8 cellular contexts compared by ENCODE assay signal in genomic region chr19:10420444-10421239, GRCh38. TPM values are rescaled to one million over a fixed set of nuclear protein-coding genes. Genes with fewer than 3 reads are reported as not detected.
DNase-seq lines count a peak whose midpoint lies in the region; ATAC-seq and TF ChIP-seq lines count a peak whose summit lies in the region.

Gene PDE4A (plus strand): TSS chr19:10420538. CDS start chr19:10420765, 227 bp downstream.

- H3K9me3 Mint-ChIP-seq in Caco-2 (ENCODE audit: unreplicated experiment): no peaks in the 10 kb centered on the region
- H3K9me3 Mint-ChIP-seq in natural killer cell treated with Interleukin-12 subunit alpha and Interleukin-12 subunit beta and Interleukin-15 and Interleukin-18, amount 100 ng/mL, for 72 hours: no peaks in the 10 kb centered on the region

- no peaks in the 10 kb centered on the region for H3K36me3 ChIP-seq in Caco-2 (ENCODE audit: control insufficient read depth, insufficient read depth, low read length)
- no peaks in the 10 kb centered on the region for H3K36me3 ChIP-seq in ectodermal cell (ENCODE audit: control insufficient read depth, insufficient read depth, low read length)

- H3K27ac Mint-ChIP-seq in Caco-2 (ENCODE audit: unreplicated experiment): no peak within 1 kb of the TSS
- peak within 1 kb of the TSS; percentile 66 to 81 for H3K27ac Mint-ChIP-seq in natural killer cell treated with Interleukin-12 subunit alpha and Interleukin-12 subunit beta and Interleukin-15 and Interleukin-18, amount 100 ng/mL, for 72 hours

- no peaks in the 10 kb centered on the region for H3K9me3 ChIP-seq in Caco-2
- H3K9me3 ChIP-seq in ectodermal cell (ENCODE audit: control insufficient read depth, low read length): no peaks in the 10 kb centered on the region

- DNase-seq in Caco-2: peak in 1 of 2 experiments; percentile 53
- peak; percentile 73 for DNase-seq in HuH-7 (ENCODE audit: low spot score)
- DNase-seq in natural killer cell treated with Interleukin-12 subunit alpha and Interleukin-12 subunit beta and Interleukin-15 and Interleukin-18, amount 100 ng/mL, for 72 hours (ENCODE audit: low spot score): peak; percentile 81
- no peak for DNase-seq in cortex of kidney (lab: John Stamatoyannopoulos, UW)
- no peak for DNase-seq in NCI-H128 (lab: John Stamatoyannopoulos, UW; ENCODE audit: unreplicated experiment)

- 1% methylated on average over 104 of the region's 104 CpGs for WGBS in ectodermal cell, 2 experiments

- intact Hi-C loops in Caco-2 (cut with micrococcal nuclease; ENCODE audit: unreplicated experiment): no loop called here

- no TSS peak for BruUV-seq in Caco-2 (replicated peaks; lab: Mats Ljungman, UMichigan)

- peaks cover 9% of the 10 kb centered on the region for H3K36me3 Mint-ChIP-seq in Caco-2 (ENCODE audit: insufficient read depth, unreplicated experiment)
- H3K36me3 Mint-ChIP-seq in natural killer cell treated with Interleukin-12 subunit alpha and Interleukin-12 subunit beta and Interleukin-15 and Interleukin-18, amount 100 ng/mL, for 72 hours: no peaks in the 10 kb centered on the region

- peak within 1 kb of the TSS; percentile 72 for H3K4me3 Mint-ChIP-seq in Caco-2 (ENCODE audit: unreplicated experiment)
- peak within 1 kb of the TSS; percentile 94 for H3K4me3 Mint-ChIP-seq in natural killer cell treated with Interleukin-12 subunit alpha and Interleukin-12 subunit beta and Interleukin-15 and Interleukin-18, amount 100 ng/mL, for 72 hours

- H3K27me3 ChIP-seq in Caco-2 (replicated peaks; ENCODE audit: control insufficient read depth, insufficient read depth, low read length) (peaks cover 7% of the 10 kb centered on the region), ectodermal cell (ENCODE audit: control insufficient read depth, insufficient read depth, low read length, poor library complexity, severe bottlenecking) (peaks cover 98% of the 10 kb centered on the region)

- TF ChIP-seq CTCF in Caco-2 (IDR thresholded peaks at IDR 0.05; ENCODE audit: insufficient read depth in 1 of 2, low read depth in 1 of 2, low read length in 1 of 2, severe bottlenecking in 1 of 2, unreplicated experiment in 1 of 2) (peak; percentile 17 to 26), VCaP (conservative IDR thresholded peaks at IDR 0.05) (peak; percentile 69)

- peaks cover 32% of the 10 kb centered on the region for H3K27me3 Mint-ChIP-seq in Caco-2 (ENCODE audit: insufficient read depth, unreplicated experiment)
- H3K27me3 Mint-ChIP-seq in natural killer cell treated with Interleukin-12 subunit alpha and Interleukin-12 subunit beta and Interleukin-15 and Interleukin-18, amount 100 ng/mL, for 72 hours: peaks cover 11 to 14% of the 10 kb centered on the region in 2 donors

- CTCF ChIA-PET in Caco-2 (lab: Charles Lee): interaction anchor here (0.6 kb wide), 2 partner anchors 17 to 224 kb away, joined by 3 to 4 read pairs; partner anchors contain the start of gene CDC37

- H3K4me3 ChIP-seq in Caco-2 (ENCODE audit: low read depth, low read length) (peak within 1 kb of the TSS; percentile 25), ectodermal cell (ENCODE audit: insufficient read depth, low read depth, low read length) (peak within 1 kb of the TSS; percentile 57)

- H3K27ac ChIP-seq in VCaP (peak within 1 kb of the TSS; percentile 11; the same call in 1 of the 2 replicates), ectodermal cell (ENCODE audit: insufficient read depth, low read depth, low read length, poor library complexity, severe bottlenecking) (no peak within 1 kb of the TSS)

- POLR2A ChIA-PET in Caco-2 (lab: Charles Lee): no interaction called here

- no peak for ATAC-seq in natural killer cell treated with Interleukin-12 subunit alpha and Interleukin-12 subunit beta and Interleukin-15 and Interleukin-18, amount 100 ng/mL, for 72 hours
- no peak for ATAC-seq in HG03135 (IDR thresholded peaks at IDR 0.05; ENCODE audit: unreplicated experiment)

- H3K4me1 Mint-ChIP-seq in Caco-2 (ENCODE audit: low read depth, unreplicated experiment): peaks cover 16% of the 10 kb centered on the region
- peaks cover 58 to 64% of the 10 kb centered on the region in 2 donors for H3K4me1 Mint-ChIP-seq in natural killer cell treated with Interleukin-12 subunit alpha and Interleukin-12 subunit beta and Interleukin-15 and Interleukin-18, amount 100 ng/mL, for 72 hours (ENCODE audit: low read depth in 2 of 2)

- peaks cover 15% of the 10 kb centered on the region for H3K4me1 ChIP-seq in Caco-2
- peaks cover 22% of the 10 kb centered on the region for H3K4me1 ChIP-seq in ectodermal cell (ENCODE audit: control insufficient read depth, insufficient read depth, low read length)

RNA-seq across cellular contexts. Expression of gene PDE4A, which starts in this region (rescaled TPM):
- 3.6 and 3.7 TPM in 2 replicates for total RNA-seq in Caco-2 (2022)
- 5.6 TPM for polyA plus RNA-seq in ectodermal cell (2013, experiment 1 of 4)
- polyA plus RNA-seq in ectodermal cell (2013, experiment 2 of 4): 5.4 TPM
- polyA plus RNA-seq in ectodermal cell (2013, experiment 3 of 4): 3.2 TPM
- polyA plus RNA-seq in ectodermal cell (2013, experiment 4 of 4): 3.1 TPM
- 10 to 100 TPM; 14.5 to 46.6 TPM for total RNA-seq in natural killer cell treated with Interleukin-12 subunit alpha and Interleukin-12 subunit beta and Interleukin-15 and Interleukin-18, amount 100 ng/mL, for 72 hours

Comparison
In these comparisons a context has a peak if more than half of its experiments do, and no peak if none do; other contexts are left out.
1. DNase-seq: peak in HuH-7 (single experiment) and natural killer cell treated with Interleukin-12 subunit alpha and Interleukin-12 subunit beta and Interleukin-15 and Interleukin-18, amount 100 ng/mL, for 72 hours (single experiment); none in cortex of kidney (single experiment) and NCI-H128 (single experiment).